ENCODE assay signal across 3 cellular contexts in the genomic region with DNA sequence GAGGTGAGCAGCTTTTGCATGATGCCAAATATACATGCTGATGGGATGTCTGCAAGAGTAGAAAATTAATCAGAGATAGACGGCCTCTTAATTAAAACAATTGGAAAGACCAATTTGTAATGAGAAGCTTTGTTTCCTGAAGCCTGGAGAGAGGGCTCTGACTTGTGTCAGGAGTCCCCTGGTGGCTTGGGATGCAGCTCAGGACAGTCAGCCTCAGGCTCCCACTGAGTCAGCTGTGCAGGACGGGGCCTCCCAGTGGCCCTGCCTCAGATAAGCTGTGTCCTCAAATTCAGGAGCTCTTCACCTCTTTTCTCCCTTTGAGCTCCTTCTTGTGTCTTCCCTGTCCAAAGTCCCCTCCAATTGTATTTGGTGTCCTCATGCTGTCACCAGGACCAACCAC.
TF ChIP-seq lines count a peak whose summit lies in the region.

No MANE protein-coding gene starts in this region.

TF ChIP-seq in SK-N-SH treated with all-trans-retinoic acid at 6 μM for 48 hours, 23 proteins besides CTCF, POLR2A, EP300 and RAD21:
- TF ChIP-seq BACH2 (CRISPR knock-in tag; IDR thresholded peaks at IDR 0.05; ENCODE audit: borderline replicate concordance) (no peak), ZNF8 (CRISPR knock-in tag; IDR thresholded peaks at IDR 0.05) (no peak)

TF ChIP-seq in SK-N-SH, 30 proteins besides CTCF, POLR2A, EP300 and RAD21:
- no peak for TF ChIP-seq FOXJ3 (CRISPR knock-in tag; IDR thresholded peaks at IDR 0.05)
- no peak for TF ChIP-seq TAF1 (IDR thresholded peaks at IDR 0.05; ENCODE audit: borderline replicate concordance, low read depth, low read length)
- no peak for TF ChIP-seq MEF2A (IDR thresholded peaks at IDR 0.05; ENCODE audit: borderline replicate concordance, low read depth)
- TF ChIP-seq, protein P1, sequence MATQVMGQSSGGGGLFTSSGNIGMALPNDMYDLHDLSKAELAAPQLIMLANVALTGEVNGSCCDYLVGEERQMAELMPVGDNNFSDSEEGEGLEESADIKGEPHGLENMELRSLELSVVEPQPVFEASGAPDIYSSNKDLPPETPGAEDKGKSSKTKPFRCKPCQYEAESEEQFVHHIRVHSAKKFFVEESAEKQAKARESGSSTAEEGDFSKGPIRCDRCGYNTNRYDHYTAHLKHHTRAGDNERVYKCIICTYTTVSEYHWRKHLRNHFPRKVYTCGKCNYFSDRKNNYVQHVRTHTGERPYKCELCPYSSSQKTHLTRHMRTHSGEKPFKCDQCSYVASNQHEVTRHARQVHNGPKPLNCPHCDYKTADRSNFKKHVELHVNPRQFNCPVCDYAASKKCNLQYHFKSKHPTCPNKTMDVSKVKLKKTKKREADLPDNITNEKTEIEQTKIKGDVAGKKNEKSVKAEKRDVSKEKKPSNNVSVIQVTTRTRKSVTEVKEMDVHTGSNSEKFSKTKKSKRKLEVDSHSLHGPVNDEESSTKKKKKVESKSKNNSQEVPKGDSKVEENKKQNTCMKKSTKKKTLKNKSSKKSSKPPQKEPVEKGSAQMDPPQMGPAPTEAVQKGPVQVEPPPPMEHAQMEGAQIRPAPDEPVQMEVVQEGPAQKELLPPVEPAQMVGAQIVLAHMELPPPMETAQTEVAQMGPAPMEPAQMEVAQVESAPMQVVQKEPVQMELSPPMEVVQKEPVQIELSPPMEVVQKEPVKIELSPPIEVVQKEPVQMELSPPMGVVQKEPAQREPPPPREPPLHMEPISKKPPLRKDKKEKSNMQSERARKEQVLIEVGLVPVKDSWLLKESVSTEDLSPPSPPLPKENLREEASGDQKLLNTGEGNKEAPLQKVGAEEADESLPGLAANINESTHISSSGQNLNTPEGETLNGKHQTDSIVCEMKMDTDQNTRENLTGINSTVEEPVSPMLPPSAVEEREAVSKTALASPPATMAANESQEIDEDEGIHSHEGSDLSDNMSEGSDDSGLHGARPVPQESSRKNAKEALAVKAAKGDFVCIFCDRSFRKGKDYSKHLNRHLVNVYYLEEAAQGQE (IDR thresholded peaks at IDR 0.05; ENCODE audit: low read depth, low read length) = no peak
- TF ChIP-seq TEAD4 (IDR thresholded peaks at IDR 0.05; ENCODE audit: borderline replicate concordance, insufficient read depth) = no peak
- TF ChIP-seq EZH2phosphoT487 (IDR thresholded peaks at IDR 0.05; ENCODE audit: borderline replicate concordance, low read depth) = no peak
- TF ChIP-seq, protein P2, sequence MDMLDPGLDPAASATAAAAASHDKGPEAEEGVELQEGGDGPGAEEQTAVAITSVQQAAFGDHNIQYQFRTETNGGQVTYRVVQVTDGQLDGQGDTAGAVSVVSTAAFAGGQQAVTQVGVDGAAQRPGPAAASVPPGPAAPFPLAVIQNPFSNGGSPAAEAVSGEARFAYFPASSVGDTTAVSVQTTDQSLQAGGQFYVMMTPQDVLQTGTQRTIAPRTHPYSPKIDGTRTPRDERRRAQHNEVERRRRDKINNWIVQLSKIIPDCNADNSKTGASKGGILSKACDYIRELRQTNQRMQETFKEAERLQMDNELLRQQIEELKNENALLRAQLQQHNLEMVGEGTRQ (IDR thresholded peaks at IDR 0.05; ENCODE audit: borderline replicate concordance, low read depth, low read length) = no peak
- TF ChIP-seq USF1 (IDR thresholded peaks at IDR 0.05; ENCODE audit: borderline replicate concordance, low read depth) = no peak
- TF ChIP-seq, protein P3, sequence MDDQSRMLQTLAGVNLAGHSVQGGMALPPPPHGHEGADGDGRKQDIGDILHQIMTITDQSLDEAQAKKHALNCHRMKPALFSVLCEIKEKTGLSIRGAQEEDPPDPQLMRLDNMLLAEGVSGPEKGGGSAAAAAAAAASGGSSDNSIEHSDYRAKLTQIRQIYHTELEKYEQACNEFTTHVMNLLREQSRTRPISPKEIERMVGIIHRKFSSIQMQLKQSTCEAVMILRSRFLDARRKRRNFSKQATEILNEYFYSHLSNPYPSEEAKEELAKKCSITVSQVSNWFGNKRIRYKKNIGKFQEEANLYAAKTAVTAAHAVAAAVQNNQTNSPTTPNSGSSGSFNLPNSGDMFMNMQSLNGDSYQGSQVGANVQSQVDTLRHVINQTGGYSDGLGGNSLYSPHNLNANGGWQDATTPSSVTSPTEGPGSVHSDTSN (IDR thresholded peaks at IDR 0.05) = no peak
- no peak for TF ChIP-seq ELF1 (IDR thresholded peaks at IDR 0.05)
- no peak for TF ChIP-seq FOXM1 (IDR thresholded peaks at IDR 0.05; ENCODE audit: low read depth)
- no peak for TF ChIP-seq GATA2 (CRISPR knock-in tag; IDR thresholded peaks at IDR 0.05)
- TF ChIP-seq IRF3 (IDR thresholded peaks at IDR 0.05; ENCODE audit: low read depth, low read length) = no peak

TF ChIP-seq in H1, 55 proteins besides CTCF, POLR2A, EP300 and RAD21:
- TF ChIP-seq SIX5 (IDR thresholded peaks at IDR 0.05; ENCODE audit: low read depth, low read length) = no peak
- no peak for TF ChIP-seq GTF2F1 (IDR thresholded peaks at IDR 0.05; ENCODE audit: borderline replicate concordance, low read depth, low read length)
- TF ChIP-seq POLR2AphosphoS5 (IDR thresholded peaks at IDR 0.05; ENCODE audit: low read depth, low read length) = no peak
- TF ChIP-seq BACH1 (IDR thresholded peaks at IDR 0.05; ENCODE audit: low read length) = no peak
- no peak for TF ChIP-seq CBX5 (IDR thresholded peaks at IDR 0.05; ENCODE audit: low read depth, low read length)
- no peak for TF ChIP-seq SP1 (IDR thresholded peaks at IDR 0.05; ENCODE audit: low read depth, low read length)
- no peak for TF ChIP-seq SP4 (IDR thresholded peaks at IDR 0.05; ENCODE audit: low read length)
- TF ChIP-seq ZNF274 (IDR thresholded peaks at IDR 0.05; ENCODE audit: borderline replicate concordance, extremely low read depth, low read length) = no peak
- TF ChIP-seq KDM1A (IDR thresholded peaks at IDR 0.05; ENCODE audit: borderline replicate concordance, low read length) = no peak
- no peak for TF ChIP-seq CTBP2 (IDR thresholded peaks at IDR 0.05; ENCODE audit: borderline replicate concordance, insufficient read depth, insufficient read length, low read length)
- TF ChIP-seq GABPA (IDR thresholded peaks at IDR 0.05; ENCODE audit: borderline replicate concordance, insufficient read depth, low read length) = no peak
TF ChIP-seq in H1: peak in this region for 0.
